11 cellular contexts compared by ENCODE assay signal in the genomic region with DNA sequence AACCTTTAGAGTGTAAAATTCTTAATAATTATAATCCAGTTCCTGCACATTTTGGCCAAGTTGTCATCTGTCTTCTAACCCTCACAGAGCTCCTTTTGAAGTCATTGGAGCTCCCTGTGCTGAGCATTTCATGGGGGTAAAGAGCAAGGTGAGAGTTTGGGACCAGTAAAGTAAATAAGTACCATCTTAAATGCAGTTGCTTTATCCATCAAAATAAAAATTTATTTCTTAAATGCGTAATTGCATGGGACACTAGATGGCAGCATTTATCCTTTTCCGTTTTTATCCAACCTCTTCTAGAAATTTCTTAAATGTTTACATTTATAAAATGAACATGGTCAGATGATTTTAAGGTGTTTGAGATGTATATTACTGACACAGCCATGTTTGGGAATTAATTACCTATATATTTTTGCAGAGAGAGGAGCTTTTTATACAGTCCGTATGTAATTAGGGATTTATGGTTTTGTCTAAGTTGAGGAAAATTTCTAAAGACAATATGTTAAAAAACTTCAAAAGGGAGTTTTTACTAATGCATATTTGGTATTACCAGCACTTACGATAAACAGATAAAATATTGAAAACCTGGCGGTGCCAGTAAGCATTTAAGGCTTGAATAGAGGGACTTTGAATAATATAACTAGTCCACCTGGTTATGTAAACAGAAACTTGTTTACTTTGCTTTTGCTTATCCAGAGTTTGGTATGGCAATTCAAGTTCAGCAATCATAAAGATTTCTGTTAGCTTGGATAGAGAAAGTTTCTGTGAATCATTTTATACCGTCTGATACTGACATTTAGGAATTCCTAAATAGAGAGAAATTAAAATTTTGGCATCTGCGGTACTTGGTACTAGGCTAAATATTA. TPM values are rescaled to one million over a fixed set of nuclear protein-coding genes. Genes with fewer than 3 reads are reported as not detected.
DNase-seq lines count a peak whose midpoint lies in the region; ATAC-seq and TF ChIP-seq lines count a peak whose summit lies in the region.
"Had no signal": no experiment of that assay in that cellular context is flagged by ENCODE, and none has a peak within 500 bp of the region (broad histone marks: within the 10 kb centered on the region; RNA-seq: fewer than 3 reads in every experiment).

No MANE protein-coding gene starts in this region.

- TF ChIP-seq POLR2A in gastroesophageal sphincter (IDR thresholded peaks at IDR 0.05) = no peak

- H3K27ac ChIP-seq in left ventricle myocardium inferior (replicated peaks) = no peak overlapping the region
- no peak overlapping the region for H3K27ac ChIP-seq in RWPE1
- H3K27ac ChIP-seq in gastroesophageal sphincter = no peak overlapping the region
- H3K27ac ChIP-seq: epithelial cell of prostate had no signal

- intact Hi-C loops in left ventricle myocardium inferior (cut with micrococcal nuclease) (no loop called here), Right ventricle myocardium inferior (cut with DNase I) (no loop called here)

- TF ChIP-seq CTCF in left ventricle myocardium inferior (IDR thresholded peaks at IDR 0.05; ENCODE audit: borderline replicate concordance) (peak; percentile 51), RWPE1 (conservative IDR thresholded peaks at IDR 0.05; ENCODE audit: low read depth) (peak; percentile 60), gastroesophageal sphincter (IDR thresholded peaks at IDR 0.05) (peak; percentile 31 to 50 (median 42))

- no peak overlapping the region for H3K4me3 ChIP-seq in left ventricle myocardium inferior
- no peak overlapping the region for H3K4me3 ChIP-seq in gastroesophageal sphincter

- CTCF ChIA-PET in RWPE1 (lab: Yijun Ruan, JAX) = interaction anchor here (0.5 to 1.6 kb wide), 5 partner anchors 35 to 274 kb away, joined by 3 to 8 read pairs (median 4); no protein-coding TSS in a partner anchor

- TF ChIP-seq EP300 in gastroesophageal sphincter (IDR thresholded peaks at IDR 0.05) = no peak

- H3K9me3 ChIP-seq in left ventricle myocardium inferior (replicated peaks) (no peaks in the 10 kb centered on the region), gastroesophageal sphincter (no peaks in the 10 kb centered on the region)

- DNase-seq in left ventricle myocardium inferior (no peak), Right ventricle myocardium inferior (ENCODE audit: missing footprints) (no peak), RWPE1 (ENCODE audit: low spot score) (no peak), cerebellar cortex (ENCODE audit: low spot score) (no peak), NCI-H1048 (lab: John Stamatoyannopoulos, UW) (no peak)
- no peak for DNase-seq in activated CD4-positive, alpha-beta T cell treated with anti-CD3 and anti-CD28 coated beads, Interleukin-2, amount 50 U/mL, for 4 hours
- DNase-seq: DMS79; stimulated activated CD4-positive, alpha-beta T cell treated with anti-CD3 and anti-CD28 coated beads, Interleukin-12 subunit alpha, Interleukin-12 subunit beta, amount 100 ng/mL, for 4 hours had no signal

- ATAC-seq in Right ventricle myocardium inferior = no peak
- no peak for ATAC-seq in gastroesophageal sphincter
- no peak for ATAC-seq in GM19397 (IDR thresholded peaks at IDR 0.05; ENCODE audit: unreplicated experiment)

- H3K4me1 ChIP-seq in left ventricle myocardium inferior = peaks cover 56% of the 10 kb centered on the region
- H3K4me1 ChIP-seq in gastroesophageal sphincter = peaks cover 0 to 52% (median 4%) of the 10 kb centered on the region in 3 donors

- POLR2A ChIA-PET in RWPE1 (lab: Yijun Ruan, JAX; ENCODE audit: low non-redundant PET) = no interaction called here

- no peaks in the 10 kb centered on the region for H3K27me3 ChIP-seq in left ventricle myocardium inferior (ENCODE audit: low read depth)
- H3K27me3 ChIP-seq in gastroesophageal sphincter = no peaks in the 10 kb centered on the region

- WGBS in gastroesophageal sphincter (ENCODE audit: low coverage in 1 of 2), 2 donors = 72 to 77% methylated on average over 7 of the region's 7 CpGs

- H3K36me3 ChIP-seq in left ventricle myocardium inferior = peaks cover 22% of the 10 kb centered on the region
- peaks cover 0 to 44% of the 10 kb centered on the region in 2 donors for H3K36me3 ChIP-seq in gastroesophageal sphincter

RNA-seq across cellular contexts. Expression of a gene that starts 54.5 kb away (rescaled TPM):
- 50.1 TPM for total RNA-seq in left ventricle myocardium inferior
- total RNA-seq in Right ventricle myocardium inferior = 50.3 TPM
- total RNA-seq in gastroesophageal sphincter = 10 to 100 TPM; 46.5 to 71.6 (median 52.1) TPM
